8 cellular contexts compared by ENCODE assay signal in the genomic region with DNA sequence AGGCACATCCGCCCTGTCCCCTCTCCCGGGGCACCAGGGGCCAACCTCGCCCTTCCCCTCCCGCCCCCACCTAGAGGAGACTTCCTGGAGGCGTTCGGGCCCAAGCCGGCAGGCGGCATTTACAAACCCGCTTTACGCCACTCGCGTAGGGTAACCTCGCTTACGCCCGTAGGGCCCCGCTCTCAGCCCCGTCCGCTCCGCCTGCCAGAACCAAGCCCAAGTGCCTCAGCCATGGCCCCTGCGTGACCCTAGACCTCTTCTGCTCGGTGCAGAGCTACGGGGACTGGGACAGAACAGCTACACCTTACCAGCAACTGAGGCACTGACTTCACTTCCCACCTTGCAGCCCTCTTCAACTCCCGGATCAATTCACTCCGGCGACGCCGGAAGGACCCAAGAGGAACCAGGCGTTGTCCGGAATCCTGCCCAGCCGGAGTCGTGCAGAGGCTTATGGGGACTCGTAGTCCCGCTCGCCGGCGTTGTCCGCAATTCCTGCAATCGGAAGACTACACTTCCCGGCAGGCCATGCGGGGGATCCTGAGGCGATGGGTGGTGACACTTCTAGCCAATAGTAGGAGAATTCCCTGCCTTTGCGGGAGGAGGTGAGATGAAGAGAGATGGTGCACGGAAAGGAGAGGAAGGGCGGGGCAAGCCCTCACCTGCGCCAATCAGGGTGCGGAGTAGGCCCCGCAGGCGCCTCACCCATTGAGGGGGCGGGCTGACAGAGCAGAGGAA. TPM values are rescaled to one million over a fixed set of nuclear protein-coding genes. Genes with fewer than 3 reads are reported as not detected.
DNase-seq lines count a peak whose midpoint lies in the region; ATAC-seq and TF ChIP-seq lines count a peak whose summit lies in the region.

A gene (minus strand): TSS at position 395 of the 735 bp plus-strand sequence. CDS start 14,735 bp downstream, outside the sequence.

- 0% methylated on average over 13 of the region's 49 CpGs; no CpG with 5 or more reads in 1 of the 2 experiments for WGBS in IMR-90 (ENCODE audit: extremely low coverage in 2 of 2, insufficient read length in 1 of 2), 2 experiments

- H2BK15ac ChIP-seq in IMR-90 (ENCODE audit: low read depth, low read length): no peak within 1 kb of the TSS; the same call in 2 of the 3 replicates

- TF ChIP-seq RAD21 in IMR-90 (IDR thresholded peaks at IDR 0.05; ENCODE audit: low read length): no peak

- peak; percentile 99 for DNase-seq in DMS153 (lab: John Stamatoyannopoulos, UW)
- peak; percentile 98 for DNase-seq in IMR-90
- peak; percentile 99 for DNase-seq in OCI-LY7 (ENCODE audit: low spot score)
- DNase-seq in activated T-cell treated with anti-CD3 and anti-CD28 coated beads for 1 hour (ENCODE audit: low read depth): peak; percentile 94
- peak; percentile 38 for DNase-seq in epidermal melanocyte (ENCODE audit: insufficient read length, low spot score)
- peak; percentile 99 for DNase-seq in midbrain (lab: John Stamatoyannopoulos, UW)
- DNase-seq in stimulated activated CD8-positive, alpha-beta memory T cell treated with anti-CD3 and anti-CD28 coated beads, Interleukin-2, amount 100 ng/mL, for 1 hour (ENCODE audit: low read depth in 2 of 2): peak; percentile 87 to 92

- peaks cover 3% of the 10 kb centered on the region; the same call in 1 of the 2 replicates for H3K9me1 ChIP-seq in IMR-90 (ENCODE audit: insufficient read depth, low read length)

- POLR2A ChIA-PET in IMR-90 (lab: Charles Lee; ENCODE audit: unreplicated experiment) (no interaction called here), OCI-LY7 (lab: Charles Lee) (interaction anchor here (0.6 to 4.3 kb wide), 11 partner anchors 11 to 142 kb away, joined by 3 to 40 read pairs (median 4); no protein-coding TSS in a partner anchor)

- peak within 1 kb of the TSS; percentile 89 for H3K4ac ChIP-seq in IMR-90 (ENCODE audit: low read depth, low read length)

- peak within 1 kb of the TSS; percentile 81 for H4K5ac ChIP-seq in IMR-90 (ENCODE audit: low read depth, low read length)

- TF ChIP-seq POLR2A in IMR-90 (IDR thresholded peaks at IDR 0.05; ENCODE audit: low read depth, low read length): peak; percentile 71

- in situ Hi-C loops in IMR-90 (cut with MboI; ENCODE audit: low sequenced_read_pairs): no loop called here

- CTCF ChIA-PET in IMR-90 (lab: Yijun Ruan, JAX): interaction anchor here (0.5 to 0.9 kb wide), 2 partner anchors 13 to 1754 kb away, joined by 3 read pairs; no protein-coding TSS in a partner anchor
- CTCF ChIA-PET in OCI-LY7 (lab: Charles Lee; ENCODE audit: unreplicated experiment): interaction anchor here (0.7 kb wide), 1 partner anchor 29 kb away, joined by 3 read pairs; no protein-coding TSS in a partner anchor

- H4K20me1 ChIP-seq in IMR-90 (ENCODE audit: insufficient read depth, low read length) (peaks cover 12% of the 10 kb centered on the region), OCI-LY7 (ENCODE audit: insufficient read depth, low read length) (peaks cover 42% of the 10 kb centered on the region)

- H3K23ac ChIP-seq in IMR-90 (ENCODE audit: low read depth, low read length): peak within 1 kb of the TSS; percentile 67

- dilution Hi-C loops in IMR-90 (cut with HindIII; ENCODE audit: low sequenced_read_pairs, unreplicated experiment): no loop called here

- TF ChIP-seq CTCF in IMR-90 (conservative IDR thresholded peaks at IDR 0.05; ENCODE audit: low read depth, low read length) (no peak), OCI-LY7 (conservative IDR thresholded peaks at IDR 0.05; ENCODE audit: low read length) (no peak)

- intact Hi-C loops in IMR-90 (cut with micrococcal nuclease) (loop anchor here (5.0 to 10.0 kb wide), 2 partner anchors 310 to 1722 kb away; no protein-coding TSS in a partner anchor), OCI-LY7 (cut with micrococcal nuclease; ENCODE audit: unreplicated experiment) (loop anchor here (1.0 to 10.0 kb wide), 6 partner anchors 16 to 470 kb away; a partner anchor contains a TSS)

- peak within 1 kb of the TSS; percentile 99 for H3K4me2 ChIP-seq in IMR-90 (ENCODE audit: low read depth, low read length)
- H3K4me2 ChIP-seq in OCI-LY7 (ENCODE audit: low read length): peak within 1 kb of the TSS; percentile 95

- peak within 1 kb of the TSS; percentile 82 for H3K14ac ChIP-seq in IMR-90 (replicated peaks; ENCODE audit: low read depth, low read length)

- peak within 1 kb of the TSS; percentile 64 for H2BK5ac ChIP-seq in IMR-90 (ENCODE audit: low read depth, low read length, poor library complexity, severe bottlenecking)

- H2AK9ac ChIP-seq in IMR-90 (replicated peaks; ENCODE audit: low read depth, low read length, poor library complexity): peak within 1 kb of the TSS; percentile 67

- ATAC-seq in GM21529 (IDR thresholded peaks at IDR 0.05; ENCODE audit: unreplicated experiment): peak; percentile 84
- peak; percentile 92 for ATAC-seq in IMR-90 (ENCODE audit: low read depth)

- H3K9me3 ChIP-seq in IMR-90 (ENCODE audit: control insufficient read depth, insufficient read depth, low read length) (no peaks in the 10 kb centered on the region), OCI-LY7 (ENCODE audit: low read length) (no peaks in the 10 kb centered on the region)

- no peaks in the 10 kb centered on the region for H3K9me2 ChIP-seq in OCI-LY7 (ENCODE audit: insufficient read depth, low read length)

- H3K56ac ChIP-seq in IMR-90 (ENCODE audit: extremely low read depth, insufficient read depth, low read length): peak within 1 kb of the TSS; percentile 78

- H3K4me1 ChIP-seq in IMR-90 (ENCODE audit: control insufficient read depth, insufficient read depth, low read length) (no peaks in the 10 kb centered on the region), OCI-LY7 (ENCODE audit: insufficient read depth, low read length, poor library complexity, severe bottlenecking) (peaks cover 56% of the 10 kb centered on the region)

- no peaks in the 10 kb centered on the region for H3K27me3 ChIP-seq in IMR-90 (ENCODE audit: control insufficient read depth, insufficient read depth, low read length)

- H3K79me1 ChIP-seq in IMR-90 (ENCODE audit: low read depth in 1 of 2, low read length in 2 of 2): peaks cover 4 to 10% of the 10 kb centered on the region in 2 experiments; a peak in 3 of 4 replicates

- no peak within 1 kb of the TSS for H2BK20ac ChIP-seq in IMR-90 (ENCODE audit: low read depth, low read length)

- BruUV-seq in IMR-90 (replicated peaks; lab: Mats Ljungman, UMichigan): no TSS peak
- no TSS peak for BruUV-seq in OCI-LY7 (replicated peaks; lab: Mats Ljungman, UMichigan)

- peak within 1 kb of the TSS; percentile 66 to 90 for H4K8ac ChIP-seq in IMR-90 (ENCODE audit: low read depth in 2 of 2, low read length in 2 of 2)

- peak within 1 kb of the TSS; percentile 85 for H4K91ac ChIP-seq in IMR-90 (ENCODE audit: insufficient read depth, low read depth, low read length)

- peak within 1 kb of the TSS; percentile 26; the same call in 1 of the 2 replicates for H3K18ac ChIP-seq in IMR-90 (ENCODE audit: low read depth, low read length)

- peak within 1 kb of the TSS; percentile 79 for H3K27ac ChIP-seq in IMR-90 (ENCODE audit: insufficient read depth, low read length)
- H3K27ac ChIP-seq in OCI-LY7 (ENCODE audit: low read depth, low read length, poor library complexity, severe bottlenecking): peak within 1 kb of the TSS; percentile 93

- no peaks in the 10 kb centered on the region for H3K36me3 ChIP-seq in IMR-90 (ENCODE audit: control insufficient read depth, insufficient read depth, low read length)
- peaks cover 18% of the 10 kb centered on the region for H3K36me3 ChIP-seq in OCI-LY7 (ENCODE audit: insufficient read depth, low read length)

- peaks cover 87% of the 10 kb centered on the region for H3K79me2 ChIP-seq in OCI-LY7 (ENCODE audit: insufficient read depth, low read depth, low read length)

- H2AFZ ChIP-seq in IMR-90 (replicated peaks; ENCODE audit: low read length, poor library complexity): peak within 1 kb of the TSS; percentile 98
- H2AFZ ChIP-seq in OCI-LY7 (ENCODE audit: low read length): peak within 1 kb of the TSS; percentile 72; the same call in 1 of the 2 replicates

- H3K4me3 ChIP-seq in IMR-90 (ENCODE audit: insufficient read depth, low read depth, low read length) (peak within 1 kb of the TSS; percentile 80), OCI-LY7 (ENCODE audit: low read depth, low read length, poor library complexity, severe bottlenecking) (peak within 1 kb of the TSS; percentile 96)

- H2AK5ac ChIP-seq in IMR-90 (ENCODE audit: low read depth, low read length): peak within 1 kb of the TSS; percentile 75; the same call in 1 of the 2 replicates

- no peak within 1 kb of the TSS for H2BK120ac ChIP-seq in IMR-90 (ENCODE audit: low read depth, low read length)

- H3K9ac ChIP-seq in IMR-90 (ENCODE audit: low read depth, low read length): peak within 1 kb of the TSS; percentile 80

TF ChIP-seq in IMR-90, 13 proteins besides CTCF, POLR2A, EP300 and RAD21 (continues in another document):
- peak; percentile 7 for TF ChIP-seq RCOR1 (IDR thresholded peaks at IDR 0.05; ENCODE audit: insufficient replicate concordance, low read length)
- no peak for TF ChIP-seq BHLHE40 (IDR thresholded peaks at IDR 0.05; ENCODE audit: low read depth, low read length)
- TF ChIP-seq MAZ (IDR thresholded peaks at IDR 0.05; ENCODE audit: borderline replicate concordance, low read depth, low read length): 0 out of 2 replicates have a peak, but pooled peaks have one; percentile 59
- TF ChIP-seq, protein P1, sequence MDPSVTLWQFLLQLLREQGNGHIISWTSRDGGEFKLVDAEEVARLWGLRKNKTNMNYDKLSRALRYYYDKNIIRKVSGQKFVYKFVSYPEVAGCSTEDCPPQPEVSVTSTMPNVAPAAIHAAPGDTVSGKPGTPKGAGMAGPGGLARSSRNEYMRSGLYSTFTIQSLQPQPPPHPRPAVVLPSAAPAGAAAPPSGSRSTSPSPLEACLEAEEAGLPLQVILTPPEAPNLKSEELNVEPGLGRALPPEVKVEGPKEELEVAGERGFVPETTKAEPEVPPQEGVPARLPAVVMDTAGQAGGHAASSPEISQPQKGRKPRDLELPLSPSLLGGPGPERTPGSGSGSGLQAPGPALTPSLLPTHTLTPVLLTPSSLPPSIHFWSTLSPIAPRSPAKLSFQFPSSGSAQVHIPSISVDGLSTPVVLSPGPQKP (IDR thresholded peaks at IDR 0.05; ENCODE audit: borderline replicate concordance, low read depth, low read length): no peak
- TF ChIP-seq, protein P2, sequence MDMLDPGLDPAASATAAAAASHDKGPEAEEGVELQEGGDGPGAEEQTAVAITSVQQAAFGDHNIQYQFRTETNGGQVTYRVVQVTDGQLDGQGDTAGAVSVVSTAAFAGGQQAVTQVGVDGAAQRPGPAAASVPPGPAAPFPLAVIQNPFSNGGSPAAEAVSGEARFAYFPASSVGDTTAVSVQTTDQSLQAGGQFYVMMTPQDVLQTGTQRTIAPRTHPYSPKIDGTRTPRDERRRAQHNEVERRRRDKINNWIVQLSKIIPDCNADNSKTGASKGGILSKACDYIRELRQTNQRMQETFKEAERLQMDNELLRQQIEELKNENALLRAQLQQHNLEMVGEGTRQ (IDR thresholded peaks at IDR 0.05; ENCODE audit: low read depth, low read length): peak; percentile 47; the same call in 1 of the 2 replicates

RNA-seq across cellular contexts. Expression of the gene that starts here (rescaled TPM):
- total RNA-seq in IMR-90 (2012; rRNA removed): 36.7 and 63.0 TPM in 2 replicates
- 39.5 and 47.3 TPM in 2 replicates for polyA plus RNA-seq in IMR-90 (2012; rRNA removed)
- polyA plus RNA-seq in IMR-90 (2012; cell fraction: cytosol; rRNA removed): 4.4 and 10.5 TPM in 2 replicates
- 1.2 and 14.0 TPM in 2 replicates for polyA plus RNA-seq in IMR-90 (2012; cell fraction: nucleus; rRNA removed; ENCODE audit: low replicate concordance)
- 76.3 and 106 TPM in 2 replicates for total RNA-seq in OCI-LY7 (2014; rRNA removed; shearing (Covaris generic))
- 77.9 and 84.4 TPM in 2 replicates for total RNA-seq in OCI-LY7 (2022)

Comparison
In these comparisons a context has a peak if more than half of its experiments do, and no peak if none do; other contexts are left out.
1. Peak in every context shown above with its lines: DNase-seq, ATAC-seq, H3K4me3 ChIP-seq and H3K27ac ChIP-seq.
2. DNase-seq: peak in every context shown above with its lines; median percentile 99 in DMS153; 99 in OCI-LY7; 99 in midbrain; 98 in IMR-90; 94 in activated T-cell treated with anti-CD3 and anti-CD28 coated beads for 1 hour; 90 in stimulated activated CD8-positive, alpha-beta memory T cell treated with anti-CD3 and anti-CD28 coated beads, Interleukin-2, amount 100 ng/mL, for 1 hour; 38 in epidermal melanocyte.